19 cellular contexts compared by ENCODE assay signal in genomic region chr1:186950547-186950946, GRCh38.
A peak's percentile ranks its signal among the peaks of the same experiment; 100 is the strongest.
DNase-seq lines count a peak whose midpoint lies in the region; ATAC-seq, FAIRE-seq and TF ChIP-seq lines count a peak whose summit lies in the region.
"Had no signal": no experiment of that assay in that cellular context is flagged by ENCODE, and none has a peak within 500 bp of the region (broad histone marks: within the 10 kb centered on the region; RNA-seq: fewer than 3 reads in every experiment).

No MANE protein-coding gene starts in this region.

- no peaks in the 10 kb centered on the region for H3K9me3 ChIP-seq in A549
- no peaks in the 10 kb centered on the region for H3K9me3 ChIP-seq in adipocyte (ENCODE audit: control insufficient read depth, low read length)
- H3K9me3 ChIP-seq: Peyer's patch had no signal

- H3K4me1 ChIP-seq in A549 (peaks cover 17% of the 10 kb centered on the region), adipocyte (ENCODE audit: control insufficient read depth, insufficient read depth, low read length) (peaks cover 6% of the 10 kb centered on the region)
- H3K4me1 ChIP-seq: Peyer's patch had no signal

- 9% methylated on average over 4 of the region's 4 CpGs for WGBS in A549 (ENCODE audit: missing lambda C conversion rate)

- TF ChIP-seq POLR2A in A549 (IDR thresholded peaks at IDR 0.05; ENCODE audit: low read length) = no peak

- H3K27ac ChIP-seq in A549 = peak overlapping the region; percentile 24 to 52; a peak in 4 of 6 replicates
- H3K27ac ChIP-seq: Peyer's patch, WERI-Rb-1 had no signal

- ATAC-seq in A549 = peak; percentile 72 to 85; a peak in 5 of 6 replicates
- ATAC-seq in HG02840 (IDR thresholded peaks at IDR 0.05; ENCODE audit: low FRiP score, unreplicated experiment) = no peak
- ATAC-seq: activated CD8-positive, alpha-beta T cell treated with anti-CD3 and anti-CD28 coated beads, Interleukin-2, amount 10 ng/mL, durations not matched to agents 7 days and 5 days; natural killer cell; T-cell had no signal

- no peaks in the 10 kb centered on the region for H3K36me3 ChIP-seq in adipocyte (ENCODE audit: control insufficient read depth, insufficient read depth, low read length, severe bottlenecking)
- H3K36me3 ChIP-seq: Peyer's patch, WERI-Rb-1 had no signal

- H3K4me3 ChIP-seq in A549 (no peak overlapping the region), adipocyte (ENCODE audit: low read length) (no peak overlapping the region), fibroblast of pulmonary artery (replicated peaks; ENCODE audit: low read depth, low read length) (no peak overlapping the region)
- H3K4me3 ChIP-seq: Peyer's patch had no signal

- FAIRE-seq in A549 (lab: Jason Lieb, UNC) = peak; percentile 76
- FAIRE-seq: H1 had no signal

- no peaks in the 10 kb centered on the region for H3K27me3 ChIP-seq in adipocyte (replicated peaks; ENCODE audit: control insufficient read depth, insufficient read depth, low read length)
- H3K27me3 ChIP-seq: Peyer's patch had no signal

- DNase-seq in A549 (ENCODE audit: low read depth in 1 of 2, low spot score in 1 of 2) = peak; percentile 5 to 61
- peak; percentile 18 for DNase-seq in HK-2 (ENCODE audit: unreplicated experiment)
- DNase-seq in adipocyte (ENCODE audit: low read depth) = peak; percentile 54
- DNase-seq in fibroblast of pulmonary artery (ENCODE audit: low read depth) = peak; percentile 45
- no peak for DNase-seq in RPMI8226
- no peak for DNase-seq in activated CD8-positive, alpha-beta memory T cell treated with anti-CD3 and anti-CD28 coated beads, Interleukin-2, amount 50 U/mL, for 48 hours
- DNase-seq in GM10266 (ENCODE audit: extremely low spot score) = no peak
- DNase-seq: activated CD8-positive, alpha-beta T cell treated with anti-CD3 and anti-CD28 coated beads, Interleukin-2, amount 10 ng/mL, durations not matched to agents 7 days and 5 days; CD8-positive, alpha-beta memory T cell; GDM1; natural killer cell; NCI-H187; NCI-H748 treated with DMSO at 0.1 percent for 48 hours; Peyer's patch; stimulated activated CD4-positive, alpha-beta T cell treated with anti-CD3 and anti-CD28 coated beads, Interleukin-15, amount 100 ng/mL, for 24 hours; T-cell; WERI-Rb-1 had no signal

- POLR2A ChIA-PET in A549 (lab: Yijun Ruan, JAX) = no interaction called here

- TF ChIP-seq CTCF in A549 (IDR thresholded peaks at IDR 0.05) = no peak
- TF ChIP-seq CTCF in fibroblast of pulmonary artery (IDR thresholded peaks at IDR 0.05; ENCODE audit: low read length, missing control alignments) = no peak
- TF ChIP-seq CTCF in GM10266 (IDR thresholded peaks at IDR 0.05; ENCODE audit: control insufficient read depth, insufficient read depth, low read depth, missing control alignments) = no peak

- H3K4me2 ChIP-seq in A549 = peak overlapping the region; percentile 34; the same call in 2 of the 3 replicates

- TF ChIP-seq RAD21 in A549 (conservative IDR thresholded peaks at IDR 0.05 in 1 of 2, IDR thresholded peaks at IDR 0.05 in 1 of 2) = no peak

- CTCF ChIA-PET in A549 (lab: Yijun Ruan, JAX) = interaction anchor here (0.6 to 2.0 kb wide), 3 partner anchors 25 to 351 kb away, joined by 4 to 6 read pairs (median 4); no protein-coding TSS in a partner anchor

- TF ChIP-seq EP300 in A549 (IDR thresholded peaks at IDR 0.05) = no peak

- H3K9ac ChIP-seq in adipocyte (ENCODE audit: low read length) = no peak overlapping the region

TF ChIP-seq in A549, 52 proteins besides CTCF, POLR2A, EP300 and RAD21:
- TF ChIP-seq JUNB (IDR thresholded peaks at IDR 0.05) (0 out of 2 replicates have a peak, but pooled peaks have one; percentile 40), FOSL2 (IDR thresholded peaks at IDR 0.05) (no peak), FOSL2 (CRISPR knock-in tag; IDR thresholded peaks at IDR 0.05) (peak; percentile 59), PHF8 (IDR thresholded peaks at IDR 0.05; ENCODE audit: borderline replicate concordance, low read depth) (no peak)

Comparison
In these comparisons a context has a peak if more than half of its experiments do, and no peak if none do; other contexts are left out.
1. DNase-seq: peak in A549 (2 of 2), HK-2 (single experiment), adipocyte (single experiment) and fibroblast of pulmonary artery (single experiment); none in RPMI8226 (single experiment), activated CD8-positive, alpha-beta memory T cell treated with anti-CD3 and anti-CD28 coated beads, Interleukin-2, amount 50 U/mL, for 48 hours (single experiment) and GM10266 (single experiment).